In genomic region chr1:39387452-39387851, GRCh38 we compare ENCODE assay signal across 10 cellular contexts.
DNase-seq lines count a peak whose midpoint lies in the region; ATAC-seq and TF ChIP-seq lines count a peak whose summit lies in the region.
"Had no signal": no experiment of that assay in that cellular context is flagged by ENCODE, and none has a peak within 500 bp of the region (broad histone marks: within the 10 kb centered on the region; RNA-seq: fewer than 3 reads in every experiment).

No MANE protein-coding gene starts in this region.

- H3K27ac ChIP-seq in PC-3 (ENCODE audit: low read length) (peak overlapping the region; percentile 33), epithelial cell of prostate (peak overlapping the region; percentile 66), spleen (no peak overlapping the region)

- H3K27me3 ChIP-seq in PC-3 (ENCODE audit: low read length), result no peaks in the 10 kb centered on the region
- H3K27me3 ChIP-seq in spleen (replicated peaks in 1 of 7), result no peaks in the 10 kb centered on the region

- H3K36me3 ChIP-seq in PC-3 (ENCODE audit: low read depth, low read length) (peaks cover 9% of the 10 kb centered on the region), spleen (peaks cover 0 to 99% (median 75%) of the 10 kb centered on the region in 6 donors)

- intact Hi-C loops in PC-3 (cut with micrococcal nuclease), result no loop called here
- intact Hi-C loops in spleen (cut with DNase I; ENCODE audit: low total_unique reads), result no loop called here

- H3K9ac ChIP-seq in PC-3 (ENCODE audit: low read length), result no peak overlapping the region

- H3F3A ChIP-seq in PC-3 (ENCODE audit: low read length, unreplicated experiment), result no peaks in the 10 kb centered on the region

- ATAC-seq in PC-3 (peak; percentile 78), GM21619 (IDR thresholded peaks at IDR 0.05; ENCODE audit: unreplicated experiment) (no peak)

- no peaks in the 10 kb centered on the region for H3K27me3 Mint-ChIP-seq in progenitor cell of endocrine pancreas

- no peaks in the 10 kb centered on the region for H4K20me1 ChIP-seq in PC-3 (ENCODE audit: low read length)

- H3K9me3 ChIP-seq in PC-3 (ENCODE audit: low read length) (no peaks in the 10 kb centered on the region), spleen (no peaks in the 10 kb centered on the region)

- no peak overlapping the region for H2AFZ ChIP-seq in PC-3 (ENCODE audit: low read length)

- 91 to 97% (median 93%) methylated on average over 4 of the region's 4 CpGs for WGBS in spleen, 5 donors

- TF ChIP-seq CTCF in GM12864 (IDR thresholded peaks at IDR 0.05; ENCODE audit: low read depth, low read length, missing control alignments) (peak; percentile 15), PC-3 (conservative IDR thresholded peaks at IDR 0.05; ENCODE audit: low read depth, low read length) (peak; percentile 67), progenitor cell of endocrine pancreas (IDR thresholded peaks at IDR 0.05; ENCODE audit: unreplicated experiment) (no peak), spleen (IDR thresholded peaks at IDR 0.05 in 8 of 11, conservative IDR thresholded peaks at IDR 0.05 in 3 of 11) (no peak)

- H3K4me3 ChIP-seq in GM12864 (ENCODE audit: low read depth, low read length) (no peak overlapping the region), PC-3 (ENCODE audit: low read length) (no peak overlapping the region), spleen (no peak overlapping the region)

- H3K4me1 ChIP-seq in PC-3 (ENCODE audit: insufficient read depth, low read length) (peaks cover 32% of the 10 kb centered on the region), spleen (peaks cover 5 to 47% (median 15%) of the 10 kb centered on the region in 6 donors)

- peaks cover 30% of the 10 kb centered on the region for H3K36me3 Mint-ChIP-seq in progenitor cell of endocrine pancreas (ENCODE audit: insufficient read depth)

- no peak for DNase-seq in GM12864 (ENCODE audit: low read depth)
- DNase-seq in PC-3, result peak; percentile 85
- DNase-seq in epithelial cell of prostate (ENCODE audit: low read depth, low spot score), result no peak
- no peak for DNase-seq in progenitor cell of endocrine pancreas (ENCODE audit: low spot score, unreplicated experiment)
- DNase-seq in HuH-7.5 (ENCODE audit: low spot score), result no peak
- DNase-seq in spleen, result no peak
- DNase-seq: H7, NCI-H2029 treated with DMSO at 0.1 percent for 48 hours had no signal

- no peaks in the 10 kb centered on the region for H3K9me3 Mint-ChIP-seq in progenitor cell of endocrine pancreas (ENCODE audit: low read depth)
- H3K9me3 Mint-ChIP-seq: activated T-helper 1 cell treated with anti-CD3 and anti-CD28 coated beads, Interleukin-12 subunit alpha, Interleukin-12 subunit beta, Interleukin-2, Interleukin-4 antibody, amounts not matched to agents 30 ng/mL and 10 ng/mL and 1 ng/mL, durations not matched to agents 14 hours and 24 hours and 36 hours had no signal

- TF ChIP-seq POLR2A in spleen (IDR thresholded peaks at IDR 0.05), result no peak

- H3K9me2 ChIP-seq in PC-3 (replicated peaks; ENCODE audit: low read length), result no peaks in the 10 kb centered on the region

- peak overlapping the region; percentile 43 for H3K27ac Mint-ChIP-seq in progenitor cell of endocrine pancreas
- H3K27ac Mint-ChIP-seq: activated T-helper 1 cell treated with anti-CD3 and anti-CD28 coated beads, Interleukin-12 subunit alpha, Interleukin-12 subunit beta, Interleukin-2, Interleukin-4 antibody, amounts not matched to agents 30 ng/mL and 10 ng/mL and 1 ng/mL, durations not matched to agents 14 hours and 24 hours and 36 hours had no signal

- BruUV-seq in PC-3 (replicated peaks; lab: Mats Ljungman, UMichigan), result no TSS peak

- CTCF ChIA-PET in PC-3 (lab: Charles Lee), result interaction anchor here (0.5 to 1.2 kb wide), 11 partner anchors 9 to 293 kb away, joined by 3 to 15 read pairs (median 3); no protein-coding TSS in a partner anchor

- peaks cover 21% of the 10 kb centered on the region for H3K4me1 Mint-ChIP-seq in progenitor cell of endocrine pancreas (ENCODE audit: low read depth)

- POLR2A ChIA-PET in PC-3 (lab: Charles Lee; ENCODE audit: unreplicated experiment), result interaction anchor here (0.5 kb wide), 1 partner anchor 24 kb away, joined by 3 read pairs; no protein-coding TSS in a partner anchor

- H3K4me3 Mint-ChIP-seq in progenitor cell of endocrine pancreas (ENCODE audit: low read depth), result no peak overlapping the region
- H3K4me3 Mint-ChIP-seq: activated T-helper 1 cell treated with anti-CD3 and anti-CD28 coated beads, Interleukin-12 subunit alpha, Interleukin-12 subunit beta, Interleukin-2, Interleukin-4 antibody, amounts not matched to agents 30 ng/mL and 10 ng/mL and 1 ng/mL, durations not matched to agents 14 hours and 24 hours and 36 hours had no signal

- H3K79me2 ChIP-seq in PC-3 (ENCODE audit: low read length), result peaks cover 12% of the 10 kb centered on the region

- peak overlapping the region; percentile 34 for H3K4me2 ChIP-seq in PC-3 (ENCODE audit: low read length)

Comparison
In these comparisons a context has a peak if more than half of its experiments do, and no peak if none do; other contexts are left out.
1. CTCF ChIP-seq: peak in GM12864 (single experiment) and PC-3 (single experiment); none in progenitor cell of endocrine pancreas (single experiment) and spleen (0 of 11).
2. H3K27ac ChIP-seq: peak in PC-3 (single experiment) and epithelial cell of prostate (single experiment); none in spleen (0 of 8).